ENCODE assay signal across 27 cellular contexts in the genomic region with DNA sequence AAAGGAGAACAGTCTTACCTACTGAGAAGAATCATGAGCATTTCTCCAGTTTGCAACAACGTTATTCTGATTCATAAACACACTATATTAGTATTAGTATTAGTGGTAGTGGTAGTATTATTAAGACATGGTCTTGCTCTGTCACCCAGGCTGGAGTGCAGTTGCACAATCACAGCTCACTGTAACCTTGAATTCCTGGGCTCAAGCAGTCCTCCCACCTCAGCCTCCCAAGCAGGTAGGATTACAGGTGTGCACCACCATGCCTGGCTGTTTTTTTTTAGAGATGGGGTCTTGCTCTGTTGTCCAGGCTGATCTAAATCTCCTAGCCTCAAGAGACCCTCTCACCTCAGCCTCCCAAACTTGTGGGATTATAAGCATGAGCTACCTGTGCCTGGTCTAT.
"Had no signal": no experiment of that assay in that cellular context is flagged by ENCODE, and none has a peak within 500 bp of the region (broad histone marks: within the 10 kb centered on the region; RNA-seq: fewer than 3 reads in every experiment).

No MANE protein-coding gene starts in this region.

- H3K4me1 ChIP-seq: colonic mucosa, foreskin keratinocyte had no signal

- H3K36me3 ChIP-seq: colonic mucosa, esophagus muscularis mucosa, esophagus squamous epithelium, gastrocnemius medialis, gastroesophageal sphincter, heart left ventricle, heart right ventricle had no signal

- H3K27ac ChIP-seq: colonic mucosa, coronary artery, dorsolateral prefrontal cortex, epithelial cell of prostate, esophagus muscularis mucosa, esophagus squamous epithelium, foreskin keratinocyte, gastrocnemius medialis, gastroesophageal sphincter, heart left ventricle, heart right ventricle had no signal

- FAIRE-seq: colon, endometrium, frontal cortex had no signal

- DNase-seq: colonic mucosa; cortex of kidney; dermis blood vessel endothelial cell; dorsolateral prefrontal cortex; effector CD4-positive, alpha-beta T cell; effector CD8-positive, alpha-beta T cell; effector memory CD4-positive, alpha-beta T cell; effector memory CD8-positive, alpha-beta T cell; endodermal cell; erythroblast; esophagus squamous epithelium; foreskin fibroblast; foreskin keratinocyte; foreskin melanocyte; gastrocnemius medialis; glutamatergic neuron; head of caudate nucleus; heart left ventricle; heart right ventricle had no signal

- H3K9me3 ChIP-seq: colonic mucosa, esophagus muscularis mucosa, esophagus squamous epithelium, gastrocnemius medialis, gastroesophageal sphincter, heart left ventricle, heart right ventricle had no signal

- ATAC-seq: effector memory CD8-positive, alpha-beta T cell; esophagus mucosa; foreskin keratinocyte; gastrocnemius medialis; gastroesophageal sphincter; heart left ventricle; heart right ventricle had no signal

- H3K27me3 ChIP-seq: colonic mucosa, dorsolateral prefrontal cortex, esophagus muscularis mucosa, esophagus squamous epithelium, foreskin keratinocyte, gastrocnemius medialis, gastroesophageal sphincter, heart left ventricle, heart right ventricle had no signal

- H3K4me3 ChIP-seq: colonic mucosa, coronary artery, dorsolateral prefrontal cortex, esophagus muscularis mucosa, esophagus squamous epithelium, gastrocnemius medialis, gastroesophageal sphincter, heart left ventricle, heart right ventricle had no signal
